In the genomic region with DNA sequence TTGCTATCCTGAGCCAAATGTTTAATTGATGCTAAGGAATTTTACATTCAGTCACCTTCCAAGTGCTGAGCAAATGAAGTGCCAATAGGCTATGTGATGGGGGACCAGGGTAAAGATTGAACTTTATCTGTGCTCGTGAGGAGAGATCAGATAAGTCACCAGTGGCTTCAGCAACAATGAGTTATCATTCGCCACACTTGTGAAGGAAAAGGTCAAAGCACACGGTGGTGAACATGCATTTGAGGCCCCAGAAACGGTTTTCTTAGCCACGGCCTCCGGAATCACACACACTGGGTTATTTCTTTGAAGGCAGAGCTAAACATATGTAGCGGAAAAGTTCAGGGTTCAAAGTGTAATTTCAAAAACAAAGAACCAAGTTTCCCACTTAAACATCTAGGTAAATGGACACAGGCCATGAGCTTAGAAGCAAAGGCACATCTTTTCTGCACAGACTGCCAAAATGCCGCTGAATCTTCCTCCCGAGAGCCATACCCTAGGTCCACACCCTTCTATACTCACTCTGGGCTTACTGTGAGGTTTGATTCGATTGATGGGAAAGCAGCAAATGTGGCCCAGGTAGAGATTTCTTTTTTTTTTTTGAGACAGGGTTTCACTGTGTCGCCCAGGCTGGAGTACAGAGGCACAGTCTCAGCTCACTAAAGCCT, we compare ENCODE assay signal across 27 cellular contexts.
"Had no signal": no experiment of that assay in that cellular context is flagged by ENCODE, and none has a peak within 500 bp of the region (broad histone marks: within the 10 kb centered on the region; RNA-seq: fewer than 3 reads in every experiment).

No MANE protein-coding gene starts in this region.

- H3K9me3 ChIP-seq: left ventricle myocardium inferior, mucosa of descending colon, pancreas, prostate gland, sigmoid colon, spleen, suprapubic skin, thoracic aorta, tibial artery, upper lobe of right lung had no signal

- H3K4me3 Mint-ChIP-seq: naive thymus-derived CD4-positive, alpha-beta T cell; natural killer cell treated with Interleukin-12 subunit alpha and Interleukin-12 subunit beta and Interleukin-15 and Interleukin-18, amount 100 ng/mL, for 72 hours; neural crest cell; stimulated activated memory B cell treated with anti-CD40 and anti-IgM and Interleukin-4, amounts not matched to agents 10 μg/mL and 1 μg/mL and 100 μg/mL, for 72 hours had no signal

- H3K27me3 Mint-ChIP-seq: naive thymus-derived CD4-positive, alpha-beta T cell had no signal

- DNase-seq: islet precursor cell; left ventricle myocardium inferior; midbrain; mucosa of descending colon; naive thymus-derived CD4-positive, alpha-beta T cell; nucleus accumbens; pancreas; retina; right cardiac atrium; sigmoid colon; spleen; stimulated activated CD4-positive, alpha-beta T cell treated with anti-CD3 and anti-CD28 coated beads, Interleukin-2, amount 100 ng/mL, for 48 hours; stimulated activated CD4-positive, alpha-beta T cell treated with anti-CD3 and anti-CD28 coated beads, Interleukin-4, amount 100 ng/mL, for 4 hours; stimulated activated CD8-positive, alpha-beta memory T cell treated with anti-CD3 and anti-CD28 coated beads, Interleukin-4, amount 100 ng/mL, for 48 hours; stimulated activated naive CD4-positive, alpha-beta T cell treated with Interleukin-2 at 50 U/mL for 16 hours; tibial artery; trophoblast cell; upper lobe of right lung had no signal

- H3K9me3 Mint-ChIP-seq: naive thymus-derived CD4-positive, alpha-beta T cell; natural killer cell treated with Interleukin-12 subunit alpha and Interleukin-12 subunit beta and Interleukin-15 and Interleukin-18, amount 100 ng/mL, for 72 hours; neural crest cell; stimulated activated memory B cell treated with anti-CD40 and anti-IgM and Interleukin-4, amounts not matched to agents 10 μg/mL and 1 μg/mL and 100 μg/mL, for 72 hours had no signal

- H3K27ac ChIP-seq: left ventricle myocardium inferior, pancreas, prostate gland, sigmoid colon, spleen, suprapubic skin, thoracic aorta, tibial artery, upper lobe of right lung had no signal

- H3K27ac Mint-ChIP-seq: naive thymus-derived CD4-positive, alpha-beta T cell; natural killer cell treated with Interleukin-12 subunit alpha and Interleukin-12 subunit beta and Interleukin-15 and Interleukin-18, amount 100 ng/mL, for 72 hours; stimulated activated memory B cell treated with anti-CD40 and anti-IgM and Interleukin-4, amounts not matched to agents 10 μg/mL and 1 μg/mL and 100 μg/mL, for 72 hours had no signal

- H3K36me3 ChIP-seq: left ventricle myocardium inferior, pancreas, prostate gland, sigmoid colon, spleen, suprapubic skin, thoracic aorta, tibial artery, upper lobe of right lung had no signal

- FAIRE-seq: pancreas, small intestine, urothelium cell line had no signal

- H3K4me1 Mint-ChIP-seq: naive thymus-derived CD4-positive, alpha-beta T cell had no signal

- H3K36me3 Mint-ChIP-seq: naive thymus-derived CD4-positive, alpha-beta T cell; natural killer cell treated with Interleukin-12 subunit alpha and Interleukin-12 subunit beta and Interleukin-15 and Interleukin-18, amount 100 ng/mL, for 72 hours; stimulated activated memory B cell treated with anti-CD40 and anti-IgM and Interleukin-4, amounts not matched to agents 10 μg/mL and 1 μg/mL and 100 μg/mL, for 72 hours had no signal

- H3K27me3 ChIP-seq: pancreas, sigmoid colon, suprapubic skin, tibial artery, upper lobe of right lung had no signal

- H3K4me1 ChIP-seq: left ventricle myocardium inferior, prostate gland, sigmoid colon, suprapubic skin, tibial artery, upper lobe of right lung had no signal

- H3K4me3 ChIP-seq: left ventricle myocardium inferior, lung, mucosa of descending colon, pancreas, prostate gland, sigmoid colon, spleen, suprapubic skin, thoracic aorta, tibial artery, upper lobe of right lung had no signal

- ATAC-seq: mucosa of descending colon; naive thymus-derived CD4-positive, alpha-beta T cell; natural killer cell treated with Interleukin-12 subunit alpha and Interleukin-12 subunit beta and Interleukin-15 and Interleukin-18, amount 100 ng/mL, for 72 hours; pancreas; right cardiac atrium; stimulated activated memory B cell treated with anti-CD40 and anti-IgM and Interleukin-4, amounts not matched to agents 10 μg/mL and 1 μg/mL and 100 μg/mL, for 72 hours; upper lobe of right lung had no signal
